In the genomic region with DNA sequence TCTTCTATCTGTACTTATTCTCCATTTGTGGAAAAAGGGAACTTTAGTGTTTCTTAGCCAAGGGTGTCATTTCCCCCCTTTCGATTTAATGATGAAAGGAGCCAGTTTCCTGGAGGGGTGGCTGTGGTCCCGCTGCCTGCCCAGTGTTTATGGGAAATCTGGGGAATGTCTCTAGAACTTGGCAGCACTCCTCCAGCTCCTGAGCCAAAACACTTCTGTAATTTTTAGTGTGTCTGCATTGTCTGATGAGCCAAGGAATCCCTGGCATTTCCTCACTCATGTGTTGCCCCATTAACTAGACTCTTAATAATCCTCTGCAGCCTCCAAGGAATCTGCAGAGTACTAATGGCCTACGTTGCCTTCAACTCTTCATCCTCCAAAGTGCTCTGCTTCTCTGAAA, we compare ENCODE assay signal across 10 cellular contexts.
A peak's percentile ranks its signal among the peaks of the same experiment; 100 is the strongest.
DNase-seq lines count a peak whose midpoint lies in the region; TF ChIP-seq lines count a peak whose summit lies in the region.
"Had no signal": no experiment of that assay in that cellular context is flagged by ENCODE, and none has a peak within 500 bp of the region (broad histone marks: within the 10 kb centered on the region; RNA-seq: fewer than 3 reads in every experiment).

No MANE protein-coding gene starts in this region.

- no peak for TF ChIP-seq POLR2A in esophagus muscularis mucosa (IDR thresholded peaks at IDR 0.05; ENCODE audit: low read depth)

- H3K27me3 ChIP-seq in esophagus muscularis mucosa: no peaks in the 10 kb centered on the region
- H3K27me3 ChIP-seq in smooth muscle cell (ENCODE audit: low read depth): no peaks in the 10 kb centered on the region
- H3K27me3 ChIP-seq in Karpas-422 (ENCODE audit: low read length): no peaks in the 10 kb centered on the region

- peak overlapping the region in 3 of 4 donors; percentile 2 to 58 (median 47) for H3K27ac ChIP-seq in esophagus muscularis mucosa (replicated peaks in 1 of 4)
- H3K27ac ChIP-seq in smooth muscle cell (ENCODE audit: low read depth): no peak overlapping the region
- no peak overlapping the region for H3K27ac ChIP-seq in Karpas-422 (ENCODE audit: low read length)

- intact Hi-C loops in esophagus muscularis mucosa (cut with DNase I): loop anchor here (5.0 kb wide), 1 partner anchor 68 kb away; no protein-coding TSS in a partner anchor

- H3K79me2 ChIP-seq in smooth muscle cell (ENCODE audit: low read depth): no peaks in the 10 kb centered on the region
- H3K79me2 ChIP-seq in Karpas-422 (ENCODE audit: low read length): no peaks in the 10 kb centered on the region

- no peak overlapping the region for H3K9ac ChIP-seq in smooth muscle cell (ENCODE audit: low read depth)
- no peak overlapping the region for H3K9ac ChIP-seq in Karpas-422 (ENCODE audit: low read length)

- peak; percentile 28 for TF ChIP-seq EP300 in esophagus muscularis mucosa (IDR thresholded peaks at IDR 0.05)

- H3K4me3 ChIP-seq in esophagus muscularis mucosa: peak overlapping the region in 2 of 4 donors; percentile 9 to 24
- no peak overlapping the region for H3K4me3 ChIP-seq in smooth muscle cell
- no peak overlapping the region for H3K4me3 ChIP-seq in Karpas-422 (ENCODE audit: low read length)

- TF ChIP-seq CTCF in esophagus muscularis mucosa (IDR thresholded peaks at IDR 0.05) (no peak), smooth muscle cell (IDR thresholded peaks at IDR 0.05; ENCODE audit: borderline replicate concordance, insufficient read depth, poor library complexity, severe bottlenecking) (no peak)

- peak overlapping the region; percentile 36 for H3K4me2 ChIP-seq in smooth muscle cell
- no peak overlapping the region for H3K4me2 ChIP-seq in Karpas-422 (ENCODE audit: low read depth, low read length, poor library complexity, severe bottlenecking)

- peaks cover 20 to 31% (median 26%) of the 10 kb centered on the region in 4 donors for H3K4me1 ChIP-seq in esophagus muscularis mucosa
- H3K4me1 ChIP-seq in smooth muscle cell (ENCODE audit: low read depth): no peaks in the 10 kb centered on the region
- no peaks in the 10 kb centered on the region for H3K4me1 ChIP-seq in Karpas-422 (ENCODE audit: low read length)

- H2AFZ ChIP-seq in smooth muscle cell (ENCODE audit: low read depth) (peak overlapping the region; percentile 0), Karpas-422 (ENCODE audit: low read length) (no peak overlapping the region)

- WGBS in esophagus muscularis mucosa: 6% methylated on average over 3 of the region's 3 CpGs
- 6% methylated on average over 3 of the region's 3 CpGs for WGBS in smooth muscle cell (ENCODE audit: low lambda C conversion rate)

- H3K9me3 ChIP-seq in esophagus muscularis mucosa (no peaks in the 10 kb centered on the region), smooth muscle cell (replicated peaks; ENCODE audit: low read depth) (no peaks in the 10 kb centered on the region), Karpas-422 (ENCODE audit: low read length) (peaks cover 10% of the 10 kb centered on the region)

- H3K36me3 ChIP-seq in esophagus muscularis mucosa (no peaks in the 10 kb centered on the region), smooth muscle cell (ENCODE audit: low read depth) (no peaks in the 10 kb centered on the region), Karpas-422 (ENCODE audit: insufficient read depth, low read length) (no peaks in the 10 kb centered on the region)

- no peaks in the 10 kb centered on the region for H3F3A ChIP-seq in smooth muscle cell (ENCODE audit: low read depth)

- H3K9me2 ChIP-seq in Karpas-422 (replicated peaks; ENCODE audit: insufficient read depth, low read length): no peaks in the 10 kb centered on the region

- no peaks in the 10 kb centered on the region for H4K20me1 ChIP-seq in smooth muscle cell (ENCODE audit: low read depth)
- no peaks in the 10 kb centered on the region for H4K20me1 ChIP-seq in Karpas-422 (ENCODE audit: insufficient read depth, low read depth, low read length)

- peak; percentile 66 to 74 for DNase-seq in Kasumi-1 (lab: John Stamatoyannopoulos, UW)
- DNase-seq in esophagus muscularis mucosa (ENCODE audit: extremely low spot score): peak; percentile 93
- peak; percentile 21 for DNase-seq in left kidney (ENCODE audit: low read depth, low spot score)
- no peak for DNase-seq in smooth muscle cell (lab: John Stamatoyannopoulos, UW; ENCODE audit: unreplicated experiment)
- DNase-seq in SKM-1 treated with dmso at 0.1 percent for 144 hours (lab: John Stamatoyannopoulos, UW; ENCODE audit: unreplicated experiment): no peak
- no peak for DNase-seq in KG1 (lab: John Stamatoyannopoulos, UW)
- no peak for DNase-seq in NOMO-1 (lab: John Stamatoyannopoulos, UW; ENCODE audit: unreplicated experiment in 2 of 2)
- DNase-seq in Karpas-422: no peak
- DNase-seq: activated T-cell treated with anti-CD3 and anti-CD28 coated beads, Interleukin-2, amount 50 U/mL, for 4 hours; CD4-positive, alpha-beta T cell had no signal

Comparison
In these comparisons a context has a peak if more than half of its experiments do, and no peak if none do; other contexts are left out.
1. DNase-seq: peak in Kasumi-1 (2 of 2), esophagus muscularis mucosa (single experiment) and left kidney (single experiment); none in smooth muscle cell (single experiment), SKM-1 treated with dmso at 0.1 percent for 144 hours (single experiment), KG1 (single experiment), NOMO-1 (0 of 2) and Karpas-422 (single experiment).
2. H3K27ac ChIP-seq: peak in esophagus muscularis mucosa (3 of 4); none in smooth muscle cell (single experiment) and Karpas-422 (single experiment).